26 cellular contexts compared by ENCODE assay signal in genomic region chr16:65988019-65988418, GRCh38.
"Had no signal": no experiment of that assay in that cellular context is flagged by ENCODE, and none has a peak within 500 bp of the region (broad histone marks: within the 10 kb centered on the region; RNA-seq: fewer than 3 reads in every experiment).

No MANE protein-coding gene starts in this region.

- H3K36me3 Mint-ChIP-seq: activated CD8-positive, alpha-beta memory T cell treated with anti-CD3 and anti-CD28 coated beads, Interleukin-2, amount 10 ng/mL, durations not matched to agents 7 days and 5 days; activated naive CD4-positive, alpha-beta T cell treated with anti-CD3 and anti-CD28 coated beads, Interleukin-2, amount 50 U/mL, for 72 hours; brain; T-cell had no signal

- H3K9me3 Mint-ChIP-seq: activated B cell treated with CpG ODN at 0.5 μM for 24 hours; activated CD4-positive, alpha-beta T cell treated with anti-CD3 and anti-CD28 coated beads, Interleukin-2, amount 10 ng/mL, durations not matched to agents 24 days and 14 days; activated naive CD4-positive, alpha-beta T cell treated with anti-CD3 and anti-CD28 coated beads, Interleukin-2, amount 50 U/mL, for 72 hours; activated naive CD8-positive, alpha-beta T cell treated with anti-CD3 and anti-CD28 coated beads, Interleukin-2, amount 50 U/mL, for 24 hours; activated T-cell treated with anti-CD3 and anti-CD28 coated beads, Interleukin-2, amount 50 U/mL, for 24 hours; central memory CD8-positive, alpha-beta T cell had no signal

- H3K4me3 Mint-ChIP-seq: activated B cell treated with CpG ODN at 0.5 μM for 24 hours; activated CD4-positive, alpha-beta T cell treated with anti-CD3 and anti-CD28 coated beads, Interleukin-2, amount 10 ng/mL, durations not matched to agents 24 days and 14 days; activated CD8-positive, alpha-beta memory T cell treated with anti-CD3 and anti-CD28 coated beads, Interleukin-2, amount 10 ng/mL, durations not matched to agents 7 days and 5 days; activated naive CD8-positive, alpha-beta T cell treated with anti-CD3 and anti-CD28 coated beads, Interleukin-2, amount 50 U/mL, for 24 hours; activated T-cell treated with anti-CD3 and anti-CD28 coated beads, Interleukin-2, amount 50 U/mL, for 24 hours; brain; central memory CD8-positive, alpha-beta T cell; T-cell had no signal

- H3K27me3 Mint-ChIP-seq: activated CD4-positive, alpha-beta T cell treated with anti-CD3 and anti-CD28 coated beads, Interleukin-2, amount 10 ng/mL, durations not matched to agents 24 days and 14 days; activated CD8-positive, alpha-beta memory T cell treated with anti-CD3 and anti-CD28 coated beads, Interleukin-2, amount 10 ng/mL, durations not matched to agents 7 days and 5 days; activated naive CD8-positive, alpha-beta T cell treated with anti-CD3 and anti-CD28 coated beads, Interleukin-2, amount 50 U/mL, for 24 hours; activated T-cell treated with anti-CD3 and anti-CD28 coated beads, Interleukin-2, amount 50 U/mL, for 24 hours; central memory CD8-positive, alpha-beta T cell had no signal

- DNase-seq: activated B cell treated with CpG ODN at 0.5 μM for 24 hours; activated CD4-positive, alpha-beta T cell treated with anti-CD3 and anti-CD28 coated beads for 1 hour; activated CD4-positive, alpha-beta T cell treated with anti-CD3 and anti-CD28 coated beads, Interleukin-2, amount 10 ng/mL, durations not matched to agents 24 days and 14 days; activated CD4-positive, alpha-beta T cell treated with anti-CD3 and anti-CD28 coated beads, Interleukin-2, amount 50 U/mL, for 48 hours; activated CD8-positive, alpha-beta memory T cell treated with anti-CD3 and anti-CD28 coated beads, Interleukin-2, amount 10 ng/mL, durations not matched to agents 7 days and 5 days; activated effector memory CD4-positive, alpha-beta T cell treated with anti-CD3 and anti-CD28 coated beads, Interleukin-2, amount 50 U/mL, for 16 hours; activated naive CD4-positive, alpha-beta T cell treated with Interleukin-2 at 50 U/mL for 16 hours; activated naive CD8-positive, alpha-beta T cell treated with anti-CD3 and anti-CD28 coated beads, Interleukin-2, amount 50 U/mL, for 24 hours; activated T-cell treated with anti-CD3 and anti-CD28 coated beads, Interleukin-2, amount 50 U/mL, for 24 hours; amygdala; NCI-H1092; NCI-H1436; NCI-H1694 treated with DMSO at 0.1 percent for 48 hours; NCI-H2029 treated with DMSO at 0.1 percent for 48 hours; NCI-H2227 treated with DMSO at 0.1 percent for 48 hours; NCI-H510A treated with DMSO at 0.1 percent for 48 hours; NCI-H69; PC-3; SHP77 treated with DMSO at 0.1 percent for 48 hours; T-cell; T-helper 2 cell; T1000 had no signal

- H3K4me1 Mint-ChIP-seq: activated B cell treated with CpG ODN at 0.5 μM for 24 hours; activated CD4-positive, alpha-beta T cell treated with anti-CD3 and anti-CD28 coated beads, Interleukin-2, amount 10 ng/mL, durations not matched to agents 24 days and 14 days; activated CD8-positive, alpha-beta memory T cell treated with anti-CD3 and anti-CD28 coated beads, Interleukin-2, amount 10 ng/mL, durations not matched to agents 7 days and 5 days; activated naive CD8-positive, alpha-beta T cell treated with anti-CD3 and anti-CD28 coated beads, Interleukin-2, amount 50 U/mL, for 24 hours; central memory CD8-positive, alpha-beta T cell; T-cell had no signal

- H3K27ac Mint-ChIP-seq: activated B cell treated with CpG ODN at 0.5 μM for 24 hours; activated CD4-positive, alpha-beta T cell treated with anti-CD3 and anti-CD28 coated beads, Interleukin-2, amount 10 ng/mL, durations not matched to agents 24 days and 14 days; activated CD8-positive, alpha-beta memory T cell treated with anti-CD3 and anti-CD28 coated beads, Interleukin-2, amount 10 ng/mL, durations not matched to agents 7 days and 5 days; activated naive CD4-positive, alpha-beta T cell treated with anti-CD3 and anti-CD28 coated beads, Interleukin-2, amount 50 U/mL, for 72 hours; activated naive CD8-positive, alpha-beta T cell treated with anti-CD3 and anti-CD28 coated beads, Interleukin-2, amount 50 U/mL, for 24 hours; activated T-cell treated with anti-CD3 and anti-CD28 coated beads, Interleukin-2, amount 50 U/mL, for 24 hours; T-cell had no signal

- H3K27ac ChIP-seq: KMS-11 had no signal
